In genomic region chr19:14305706-14306105, GRCh38 we compare ENCODE assay signal across 1 cellular context.
TF ChIP-seq lines count a peak whose summit lies in the region.

No MANE protein-coding gene starts in this region.

TF ChIP-seq in K562, 482 proteins besides CTCF, POLR2A, EP300 and RAD21 (continued from another document):
- TF ChIP-seq ZBTB40 (IDR thresholded peaks at IDR 0.05): peak; percentile 98
- peak; percentile 97 for TF ChIP-seq ZBTB40 (CRISPR knock-in tag; IDR thresholded peaks at IDR 0.05)
- peak; percentile 55; the same call in 1 of the 2 replicates for TF ChIP-seq TOE1 (IDR thresholded peaks at IDR 0.05; ENCODE audit: borderline replicate concordance)
- no peak for TF ChIP-seq TOE1 (CRISPR knock-in tag; IDR thresholded peaks at IDR 0.05; ENCODE audit: borderline replicate concordance, low read depth)
- TF ChIP-seq USF1 (CRISPR knock-in tag; IDR thresholded peaks at IDR 0.05): peak; percentile 76
- peak; percentile 69 for TF ChIP-seq TFE3 (CRISPR knock-in tag; IDR thresholded peaks at IDR 0.05)
- TF ChIP-seq HOMEZ (CRISPR knock-in tag; IDR thresholded peaks at IDR 0.05): no peak
- no peak for TF ChIP-seq HBP1 (CRISPR knock-in tag; IDR thresholded peaks at IDR 0.05)
- no peak for TF ChIP-seq TCF3 (CRISPR knock-in tag; IDR thresholded peaks at IDR 0.05)
- TF ChIP-seq SRSF7 (optimal IDR thresholded peaks at IDR 0.05; ENCODE audit: low read depth, low read length): no peak
- TF ChIP-seq CEBPZ (IDR thresholded peaks at IDR 0.05; ENCODE audit: borderline replicate concordance, low read depth, low read length): no peak
- TF ChIP-seq USF2 (CRISPR knock-in tag; IDR thresholded peaks at IDR 0.05): peak; percentile 70
- TF ChIP-seq HDAC3 (IDR thresholded peaks at IDR 0.05; ENCODE audit: borderline replicate concordance, partially characterized antibody): no peak
TF ChIP-seq in K562: peak in this region for 6.
